Comparison of ENCODE assay signal across 8 cellular contexts in the genomic region with DNA sequence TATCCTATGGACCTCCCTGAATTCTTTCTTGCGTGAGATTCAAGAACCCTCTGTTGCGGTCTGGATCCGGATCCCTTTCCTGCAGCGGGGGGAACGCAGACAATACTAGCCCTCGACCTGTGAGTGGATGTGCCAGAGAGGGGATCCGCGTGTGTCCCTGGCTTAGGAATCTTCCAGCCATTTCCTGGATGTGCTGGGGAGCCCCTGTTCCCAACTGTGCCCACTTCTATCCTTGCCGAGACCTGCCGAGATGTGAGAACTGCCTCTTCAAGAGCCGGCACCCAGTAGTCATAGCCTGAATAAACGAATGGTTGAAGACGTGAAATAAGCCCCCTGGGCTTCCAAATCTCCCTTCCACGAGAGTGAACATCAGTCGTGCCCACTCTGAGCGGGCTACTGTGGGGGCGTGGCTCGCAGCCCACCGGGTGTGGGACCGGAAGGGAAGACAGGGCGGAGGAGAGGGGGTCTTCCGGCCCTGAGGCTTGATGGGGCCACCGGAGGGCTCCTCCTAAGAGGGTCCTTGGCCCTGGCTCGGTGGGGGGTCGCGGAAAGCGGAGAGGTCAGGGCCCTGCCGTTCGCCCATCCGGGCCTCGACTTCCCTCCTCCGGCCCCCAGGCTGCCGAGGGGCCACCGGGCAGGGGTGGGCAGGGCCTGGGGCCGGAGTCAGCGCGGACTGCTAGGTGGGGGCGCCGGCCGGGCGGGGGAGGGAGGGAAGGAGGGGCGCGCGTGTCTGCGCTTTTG. TPM values are rescaled to one million over a fixed set of nuclear protein-coding genes. Genes with fewer than 3 reads are reported as not detected.
DNase-seq lines count a peak whose midpoint lies in the region; TF ChIP-seq lines count a peak whose summit lies in the region.

No MANE protein-coding gene starts in this region.

- H3K9me3 Mint-ChIP-seq in activated T-cell treated with anti-CD3 and anti-CD28 coated beads, Interleukin-2, amount 50 U/mL, for 24 hours, result no peaks in the 10 kb centered on the region

- H4K91ac ChIP-seq in trophoblast cell (ENCODE audit: low read depth, low read length), result no peak overlapping the region

- H3K9ac ChIP-seq in trophoblast cell (ENCODE audit: low read length), result no peak overlapping the region

- no peak for TF ChIP-seq CTCF in Peyer's patch (IDR thresholded peaks at IDR 0.05)
- no peak for TF ChIP-seq CTCF in fibroblast of the aortic adventitia (IDR thresholded peaks at IDR 0.05; ENCODE audit: insufficient read depth, low read length)

- H3K79me2 ChIP-seq in trophoblast cell (ENCODE audit: control insufficient read depth, insufficient read depth, low read length, poor library complexity), result peaks cover 2% of the 10 kb centered on the region

- H3K79me1 ChIP-seq in trophoblast cell (ENCODE audit: low read length), result peaks cover 3% of the 10 kb centered on the region

- H3K36me3 ChIP-seq in Peyer's patch (no peaks in the 10 kb centered on the region), trophoblast cell (ENCODE audit: control insufficient read depth in 1 of 2, insufficient read depth in 2 of 2, low read length in 2 of 2) (no peaks in the 10 kb centered on the region)

- H3K4ac ChIP-seq in trophoblast cell (ENCODE audit: low read depth, low read length), result no peak overlapping the region

- WGBS in trophoblast cell (ENCODE audit: extremely low coverage, insufficient coverage, insufficient read length), result no CpG with 5 or more reads among the region's 45 CpGs

- peak overlapping the region; percentile 80 to 90 (median 83) for H3K4me3 ChIP-seq in Peyer's patch
- H3K4me3 ChIP-seq in fibroblast of the aortic adventitia (ENCODE audit: low read depth, low read length), result peak overlapping the region; percentile 78
- peak overlapping the region; percentile 77 for H3K4me3 ChIP-seq in trophoblast cell (ENCODE audit: low read depth, low read length)

- TF ChIP-seq POLR2A in Peyer's patch (IDR thresholded peaks at IDR 0.05), result no peak

- H3K14ac ChIP-seq in trophoblast cell (ENCODE audit: low read length), result no peak overlapping the region

- peak overlapping the region; percentile 88 for H3K4me2 ChIP-seq in trophoblast cell (ENCODE audit: low read length)

- H3K4me3 Mint-ChIP-seq in activated T-cell treated with anti-CD3 and anti-CD28 coated beads, Interleukin-2, amount 50 U/mL, for 24 hours, result peak overlapping the region; percentile 73

- H4K8ac ChIP-seq in trophoblast cell (ENCODE audit: low read depth, low read length), result peak overlapping the region; percentile 72

- no peaks in the 10 kb centered on the region for H3K36me3 Mint-ChIP-seq in activated T-cell treated with anti-CD3 and anti-CD28 coated beads, Interleukin-2, amount 50 U/mL, for 24 hours (ENCODE audit: low read depth)

- peak overlapping the region; percentile 76 for H3K27ac Mint-ChIP-seq in activated T-cell treated with anti-CD3 and anti-CD28 coated beads, Interleukin-2, amount 50 U/mL, for 24 hours

- H3K4me1 Mint-ChIP-seq in activated T-cell treated with anti-CD3 and anti-CD28 coated beads, Interleukin-2, amount 50 U/mL, for 24 hours (ENCODE audit: low read depth), result peaks cover 10% of the 10 kb centered on the region

- H3K27ac ChIP-seq in Peyer's patch (peak overlapping the region; percentile 13 to 75 (median 62)), trophoblast cell (ENCODE audit: low read depth, low read length) (no peak overlapping the region)

- no peak overlapping the region for H2AFZ ChIP-seq in trophoblast cell (ENCODE audit: insufficient read depth, low read length, poor library complexity)

- H2AK5ac ChIP-seq in trophoblast cell (ENCODE audit: low read length), result no peak overlapping the region

- H2BK12ac ChIP-seq in trophoblast cell (ENCODE audit: low read length), result no peak overlapping the region

- H3K27me3 ChIP-seq in Peyer's patch (no peaks in the 10 kb centered on the region), trophoblast cell (ENCODE audit: insufficient read depth, low read length) (peaks cover 6% of the 10 kb centered on the region)

- H3K27me3 Mint-ChIP-seq in activated T-cell treated with anti-CD3 and anti-CD28 coated beads, Interleukin-2, amount 50 U/mL, for 24 hours, result peaks cover 4% of the 10 kb centered on the region

- no peaks in the 10 kb centered on the region for H3K9me3 ChIP-seq in Peyer's patch
- H3K9me3 ChIP-seq in trophoblast cell (ENCODE audit: insufficient read depth, low read depth, low read length), result peaks cover 3% of the 10 kb centered on the region

- H3K23ac ChIP-seq in trophoblast cell (ENCODE audit: low read length), result no peak overlapping the region

- no peak overlapping the region for H2BK5ac ChIP-seq in trophoblast cell (ENCODE audit: low read depth, low read length, poor library complexity)

- peak overlapping the region; percentile 43 for H4K12ac ChIP-seq in trophoblast cell (ENCODE audit: low read depth, low read length)

- DNase-seq in activated T-cell treated with anti-CD3 and anti-CD28 coated beads, Interleukin-2, amount 50 U/mL, for 24 hours, result no peak
- DNase-seq in activated T-cell treated with anti-CD3 and anti-CD28 coated beads for 4 hours, result no peak
- DNase-seq in Peyer's patch, result no peak
- no peak for DNase-seq in fibroblast of the aortic adventitia (ENCODE audit: low read depth)
- no peak for DNase-seq in trophoblast cell
- DNase-seq in Kasumi-1 (lab: John Stamatoyannopoulos, UW), result no peak
- no peak for DNase-seq in effector CD4-positive, alpha-beta T cell
- no peak for DNase-seq in NCI-H446 treated with DMSO at 0.1 percent for 48 hours (lab: John Stamatoyannopoulos, UW)

- H3K4me1 ChIP-seq in Peyer's patch, result peaks cover 0 to 22% (median 6%) of the 10 kb centered on the region in 4 donors
- H3K4me1 ChIP-seq in trophoblast cell (ENCODE audit: control insufficient read depth in 1 of 2, insufficient read depth in 2 of 2, low read length in 2 of 2), result peaks cover 0 to 7% of the 10 kb centered on the region in 2 experiments

- no peak overlapping the region for H2BK120ac ChIP-seq in trophoblast cell (ENCODE audit: insufficient read depth, low read length, poor library complexity)

- H3K18ac ChIP-seq in trophoblast cell (ENCODE audit: low read length), result no peak overlapping the region

RNA-seq across cellular contexts. Expression of a gene that starts 1.3 kb away (rescaled TPM):
- 10 to 100 TPM in 2 of 4 donors, 1 to 10 TPM in 1, under 1 TPM in 1; 0.35 to 35.5 (median 6.1) TPM for total RNA-seq in Peyer's patch
- 9.9 and 15.7 TPM in 2 replicates for total RNA-seq in fibroblast of the aortic adventitia (ENCODE audit: low replicate concordance)
- 3.2 and 3.6 TPM in 2 replicates for polyA plus RNA-seq in trophoblast cell (2013)

RNA-seq across cellular contexts. Expression of a gene that starts 14.9 kb away (rescaled TPM):
- total RNA-seq in Peyer's patch (not detected), fibroblast of the aortic adventitia (ENCODE audit: low replicate concordance) (not detected in 2 replicates)
- not detected in 2 replicates for polyA plus RNA-seq in trophoblast cell (2013)

RNA-seq across cellular contexts. Expression of a gene that starts 39.7 kb away (rescaled TPM):
- total RNA-seq in Peyer's patch (10 to 100 TPM in 1 of 4 donors, 1 to 10 TPM in 3; 4.2 to 23.1 (median 6.5) TPM), fibroblast of the aortic adventitia (ENCODE audit: low replicate concordance) (43.7 and 193 TPM in 2 replicates)
- 81.4 and 85.6 TPM in 2 replicates for polyA plus RNA-seq in trophoblast cell (2013)

RNA-seq across cellular contexts. Expression of a gene that starts 51.3 kb away (rescaled TPM):
- total RNA-seq in Peyer's patch (10 to 100 TPM; 21.6 to 42.1 (median 27.6) TPM), fibroblast of the aortic adventitia (ENCODE audit: low replicate concordance) (624 and 625 TPM in 2 replicates)
- 456 and 457 TPM in 2 replicates for polyA plus RNA-seq in trophoblast cell (2013)
